1 cellular context compared by ENCODE assay signal in genomic region chr9:137275937-137276756, GRCh38.
TF ChIP-seq lines count a peak whose summit lies in the region.

No MANE protein-coding gene starts in this region.

TF ChIP-seq in HepG2, 621 proteins besides CTCF, POLR2A, EP300 and RAD21 (continued from another document):
- no peak for TF ChIP-seq ZBTB25 (CRISPR knock-in tag; IDR thresholded peaks at IDR 0.05)
- peak; percentile 17; the same call in 1 of the 2 replicates for TF ChIP-seq ZHX1 (CRISPR knock-in tag; IDR thresholded peaks at IDR 0.05; ENCODE audit: low read depth)
- TF ChIP-seq TBX2 (CRISPR knock-in tag; IDR thresholded peaks at IDR 0.05; ENCODE audit: borderline replicate concordance) = no peak
- no peak for TF ChIP-seq MLX (CRISPR knock-in tag; IDR thresholded peaks at IDR 0.05)
- no peak for TF ChIP-seq ZNF431 (CRISPR knock-in tag; IDR thresholded peaks at IDR 0.05; ENCODE audit: borderline replicate concordance, low read depth)
- TF ChIP-seq AGO1 (IDR thresholded peaks at IDR 0.05; ENCODE audit: low read depth, low read length, poor library complexity, severe bottlenecking) = peak; percentile 22
- TF ChIP-seq ZFP90 (CRISPR knock-in tag; IDR thresholded peaks at IDR 0.05; ENCODE audit: borderline replicate concordance) = 0 out of 2 replicates have a peak, but pooled peaks have one; percentile 38
- no peak for TF ChIP-seq SRSF4 (IDR thresholded peaks at IDR 0.05; ENCODE audit: low read depth, low read length, poor library complexity, severe bottlenecking)
- TF ChIP-seq KLF15 (CRISPR knock-in tag; IDR thresholded peaks at IDR 0.05; ENCODE audit: borderline replicate concordance) = no peak
- TF ChIP-seq MNT (IDR thresholded peaks at IDR 0.05) = no peak
- TF ChIP-seq GLI4 (CRISPR knock-in tag; IDR thresholded peaks at IDR 0.05; ENCODE audit: borderline replicate concordance) = 0 out of 2 replicates have a peak, but pooled peaks have one; percentile 78
- TF ChIP-seq ARNTL (CRISPR knock-in tag; IDR thresholded peaks at IDR 0.05) = no peak
- peak; percentile 34 for TF ChIP-seq ZFX (CRISPR knock-in tag; IDR thresholded peaks at IDR 0.05; ENCODE audit: low read depth)
- no peak for TF ChIP-seq HMGA1 (CRISPR knock-in tag; conservative IDR thresholded peaks at IDR 0.05)
- TF ChIP-seq ZNF740 (CRISPR knock-in tag; IDR thresholded peaks at IDR 0.05) = no peak
- TF ChIP-seq ZNF281 (CRISPR knock-in tag; IDR thresholded peaks at IDR 0.05; ENCODE audit: borderline replicate concordance) = no peak
- no peak for TF ChIP-seq NFIB (CRISPR knock-in tag; IDR thresholded peaks at IDR 0.05; ENCODE audit: borderline replicate concordance)
- no peak for TF ChIP-seq ZNF513 (CRISPR knock-in tag; conservative IDR thresholded peaks at IDR 0.05)
- TF ChIP-seq ZNF790 (CRISPR knock-in tag; IDR thresholded peaks at IDR 0.05; ENCODE audit: borderline replicate concordance) = no peak
- no peak for TF ChIP-seq ZBTB20 (CRISPR knock-in tag; IDR thresholded peaks at IDR 0.05; ENCODE audit: borderline replicate concordance, low read depth)
- no peak for TF ChIP-seq ZNF670 (CRISPR knock-in tag; IDR thresholded peaks at IDR 0.05; ENCODE audit: borderline replicate concordance)
- TF ChIP-seq PCBP2 (optimal IDR thresholded peaks at IDR 0.05; ENCODE audit: low read depth, low read length, poor library complexity, severe bottlenecking) = no peak
- no peak for TF ChIP-seq FOSL2 (CRISPR knock-in tag; IDR thresholded peaks at IDR 0.05)
- TF ChIP-seq BRF2 (CRISPR knock-in tag; IDR thresholded peaks at IDR 0.05) = no peak
